Comparison of ENCODE assay signal across 25 cellular contexts in genomic region chr18:71707400-71707799, GRCh38.
DNase-seq lines count a peak whose midpoint lies in the region; ATAC-seq lines count a peak whose summit lies in the region.
"Had no signal": no experiment of that assay in that cellular context is flagged by ENCODE, and none has a peak within 500 bp of the region (broad histone marks: within the 10 kb centered on the region; RNA-seq: fewer than 3 reads in every experiment).

No MANE protein-coding gene starts in this region.

- no peaks in the 10 kb centered on the region for H3K27me3 ChIP-seq in effector memory CD4-positive, alpha-beta T cell (replicated peaks; ENCODE audit: control insufficient read depth, insufficient read depth, low read length, poor library complexity, severe bottlenecking)
- H3K27me3 ChIP-seq: BE2C, body of pancreas, ovary, tibial nerve had no signal

- H3K36me3 ChIP-seq in effector memory CD4-positive, alpha-beta T cell (ENCODE audit: control insufficient read depth, insufficient read depth, low read length) = no peaks in the 10 kb centered on the region
- H3K36me3 ChIP-seq: BE2C, ovary, tibial nerve had no signal

- DNase-seq in OCI-M1 (lab: John Stamatoyannopoulos, UW) = peak; percentile 24
- DNase-seq in memory B cell (ENCODE audit: low spot score in 2 of 2) = peak in 1 of 2 donors; percentile 21
- DNase-seq in effector memory CD4-positive, alpha-beta T cell = no peak
- no peak for DNase-seq in NCI-H1092 (lab: John Stamatoyannopoulos, UW)
- no peak for DNase-seq in foreskin melanocyte
- no peak for DNase-seq in activated naive CD8-positive, alpha-beta T cell treated with anti-CD3 and anti-CD28 coated beads, Interleukin-2, amount 50 U/mL, for 24 hours
- DNase-seq: activated CD4-positive, alpha-beta T cell treated with anti-CD3 and anti-CD28 coated beads for 4 hours; activated T-cell treated with anti-CD3 and anti-CD28 coated beads, Interleukin-2, amount 50 U/mL, for 24 hours; BE2C; body of pancreas; cerebellar nuclear complex; GM23248; NCI-H146; NCI-H2107; NCI-H446; NCI-H82; ovary; retina; T-helper 17 cell had no signal

- H3K36me3 Mint-ChIP-seq in memory B cell = no peaks in the 10 kb centered on the region
- H3K36me3 Mint-ChIP-seq in activated naive CD8-positive, alpha-beta T cell treated with anti-CD3 and anti-CD28 coated beads, Interleukin-2, amount 50 U/mL, for 24 hours (ENCODE audit: low read depth) = no peaks in the 10 kb centered on the region

- ATAC-seq in GM18498 (IDR thresholded peaks at IDR 0.05; ENCODE audit: unreplicated experiment) (peak; percentile 57), HG02759 (IDR thresholded peaks at IDR 0.05; ENCODE audit: unreplicated experiment) (peak; percentile 58), memory B cell (ENCODE audit: low read depth) (peak; percentile 92)
- no peak for ATAC-seq in activated naive CD8-positive, alpha-beta T cell treated with anti-CD3 and anti-CD28 coated beads, Interleukin-2, amount 50 U/mL, for 24 hours
- ATAC-seq: body of pancreas, T-helper 17 cell had no signal

- H3K9me3 ChIP-seq in effector memory CD4-positive, alpha-beta T cell (ENCODE audit: control insufficient read depth, low read length) = no peaks in the 10 kb centered on the region
- H3K9me3 ChIP-seq: BE2C, body of pancreas, ovary, tibial nerve had no signal

- peaks cover 2% of the 10 kb centered on the region for H3K9me3 Mint-ChIP-seq in memory B cell
- peaks cover 5% of the 10 kb centered on the region for H3K9me3 Mint-ChIP-seq in activated naive CD8-positive, alpha-beta T cell treated with anti-CD3 and anti-CD28 coated beads, Interleukin-2, amount 50 U/mL, for 24 hours
- H3K9me3 Mint-ChIP-seq: activated T-cell treated with anti-CD3 and anti-CD28 coated beads, Interleukin-2, amount 50 U/mL, for 24 hours; nephron had no signal

- H3K27ac Mint-ChIP-seq in memory B cell = no peak overlapping the region
- no peak overlapping the region for H3K27ac Mint-ChIP-seq in activated naive CD8-positive, alpha-beta T cell treated with anti-CD3 and anti-CD28 coated beads, Interleukin-2, amount 50 U/mL, for 24 hours
- H3K27ac Mint-ChIP-seq: activated T-cell treated with anti-CD3 and anti-CD28 coated beads, Interleukin-2, amount 50 U/mL, for 24 hours; nephron; T-helper 17 cell had no signal

- H3K4me1 ChIP-seq in effector memory CD4-positive, alpha-beta T cell (ENCODE audit: control insufficient read depth, insufficient read depth, low read length, poor library complexity, severe bottlenecking) = no peaks in the 10 kb centered on the region
- H3K4me1 ChIP-seq: BE2C, body of pancreas, tibial nerve had no signal

- peaks cover 8% of the 10 kb centered on the region for H3K4me1 Mint-ChIP-seq in memory B cell
- H3K4me1 Mint-ChIP-seq in activated naive CD8-positive, alpha-beta T cell treated with anti-CD3 and anti-CD28 coated beads, Interleukin-2, amount 50 U/mL, for 24 hours = no peaks in the 10 kb centered on the region
- H3K4me1 Mint-ChIP-seq: nephron, T-helper 17 cell had no signal

- no peaks in the 10 kb centered on the region for H3K27me3 Mint-ChIP-seq in memory B cell
- peaks cover 1% of the 10 kb centered on the region for H3K27me3 Mint-ChIP-seq in activated naive CD8-positive, alpha-beta T cell treated with anti-CD3 and anti-CD28 coated beads, Interleukin-2, amount 50 U/mL, for 24 hours
- H3K27me3 Mint-ChIP-seq: activated T-cell treated with anti-CD3 and anti-CD28 coated beads, Interleukin-2, amount 50 U/mL, for 24 hours; T-helper 17 cell had no signal

- H3K27ac ChIP-seq in effector memory CD4-positive, alpha-beta T cell (ENCODE audit: insufficient read depth, low read length, poor library complexity, severe bottlenecking) = no peak overlapping the region
- H3K27ac ChIP-seq: body of pancreas, GM23248, ovary, SK-N-MC, skin epidermis, tibial nerve had no signal

- no peak overlapping the region for H3K4me3 ChIP-seq in effector memory CD4-positive, alpha-beta T cell (ENCODE audit: insufficient read depth, low read depth, low read length, poor library complexity, severe bottlenecking)
- H3K4me3 ChIP-seq: body of pancreas, GM23248, ovary, SK-N-MC, skin epidermis, tibial nerve had no signal

- no peak overlapping the region for H3K4me3 Mint-ChIP-seq in memory B cell
- H3K4me3 Mint-ChIP-seq in activated naive CD8-positive, alpha-beta T cell treated with anti-CD3 and anti-CD28 coated beads, Interleukin-2, amount 50 U/mL, for 24 hours = no peak overlapping the region
- H3K4me3 Mint-ChIP-seq: activated T-cell treated with anti-CD3 and anti-CD28 coated beads, Interleukin-2, amount 50 U/mL, for 24 hours; nephron; T-helper 17 cell had no signal
